8 cellular contexts compared by ENCODE assay signal in the genomic region with DNA sequence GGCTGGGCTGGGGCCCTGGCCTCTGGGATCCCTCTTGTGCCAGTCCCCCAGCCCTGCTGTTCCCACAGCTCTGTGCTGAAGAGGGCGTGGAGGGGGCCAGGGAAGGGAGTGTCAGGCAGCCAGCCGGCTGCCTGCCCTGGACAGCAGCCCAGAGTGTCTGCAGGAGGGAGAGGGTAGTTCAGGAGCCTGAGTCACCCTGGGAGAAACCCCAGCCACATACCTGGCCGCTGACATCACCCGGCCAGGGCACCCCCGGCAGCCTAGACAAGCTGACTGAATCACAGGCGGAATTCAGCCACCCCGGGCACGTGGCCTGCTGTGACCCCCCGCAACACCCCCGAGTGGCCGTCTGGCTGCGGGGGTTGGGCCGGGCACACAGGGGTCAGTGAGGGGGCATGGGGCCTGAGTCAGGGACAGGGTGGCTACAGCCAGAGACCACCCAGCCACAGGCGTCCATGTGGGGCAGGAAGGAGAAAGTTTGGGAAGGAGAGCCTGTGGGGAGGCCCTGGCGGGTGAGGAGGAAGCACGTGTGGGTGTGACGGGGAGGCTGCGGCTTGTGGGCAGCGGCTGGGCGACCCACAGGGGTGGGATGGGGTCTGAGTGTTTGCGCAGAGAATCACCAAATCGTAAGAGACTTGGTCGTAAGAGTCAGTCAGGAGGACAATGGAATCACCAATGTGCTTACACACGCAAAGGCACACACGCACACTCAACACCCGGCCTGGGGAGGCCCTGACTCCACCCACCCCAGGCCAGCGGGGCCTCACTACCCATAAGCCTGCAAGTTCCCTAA. TPM values are rescaled to one million over a fixed set of nuclear protein-coding genes. Genes with fewer than 3 reads are reported as not detected.
A peak's percentile ranks its signal among the peaks of the same experiment; 100 is the strongest.
DNase-seq lines count a peak whose midpoint lies in the region; ATAC-seq and TF ChIP-seq lines count a peak whose summit lies in the region.

No MANE protein-coding gene starts in this region.

- peaks cover 93% of the 10 kb centered on the region for H3K4me1 ChIP-seq in BLaER1
- peaks cover 5 to 28% (median 8%) of the 10 kb centered on the region in 4 donors for H3K4me1 ChIP-seq in Peyer's patch
- peaks cover 0 to 38% (median 19%) of the 10 kb centered on the region in 12 donors for H3K4me1 ChIP-seq in heart left ventricle
- H3K4me1 ChIP-seq in prostate gland (replicated peaks), result peaks cover 10% of the 10 kb centered on the region

- peak in 2 of 6 experiments; percentile 31 for TF ChIP-seq CTCF in Peyer's patch (IDR thresholded peaks at IDR 0.05)
- no peak for TF ChIP-seq CTCF in heart left ventricle (IDR thresholded peaks at IDR 0.05)
- peak in 2 of 4 experiments; percentile 30 for TF ChIP-seq CTCF in prostate gland (IDR thresholded peaks at IDR 0.05)

- H3K9me3 ChIP-seq in BLaER1 (no peaks in the 10 kb centered on the region), Peyer's patch (no peaks in the 10 kb centered on the region), heart left ventricle (no peaks in the 10 kb centered on the region), prostate gland (no peaks in the 10 kb centered on the region)

- H3K9me3 Mint-ChIP-seq in activated naive CD8-positive, alpha-beta T cell treated with anti-CD3 and anti-CD28 coated beads for 36 hours, result no peaks in the 10 kb centered on the region

- peak; percentile 95 for DNase-seq in H7
- DNase-seq in Peyer's patch, result peak; percentile 48 to 95 (median 93)
- DNase-seq in activated naive CD8-positive, alpha-beta T cell treated with anti-CD3 and anti-CD28 coated beads for 36 hours, result peak; percentile 80
- peak; percentile 88 to 97 (median 90) for DNase-seq in heart left ventricle
- DNase-seq in prostate gland (ENCODE audit: low spot score), result peak; percentile 94
- DNase-seq in NCI-H1694 treated with DMSO at 0.1 percent for 48 hours (lab: John Stamatoyannopoulos, UW), result no peak

- H3K4me3 Mint-ChIP-seq in activated naive CD8-positive, alpha-beta T cell treated with anti-CD3 and anti-CD28 coated beads for 36 hours, result peak overlapping the region; percentile 42

- H3K4me3 ChIP-seq in BLaER1 (peak overlapping the region; percentile 42), H7 (ENCODE audit: insufficient read depth, low read depth, low read length) (no peak overlapping the region), Peyer's patch (peak overlapping the region in 2 of 4 donors; percentile 12 to 17), heart left ventricle (peak overlapping the region in 6 of 12 donors; percentile 8 to 33 (median 21)), prostate gland (peak overlapping the region in 1 of 2 donors; percentile 9)

- intact Hi-C loops in heart left ventricle (cut with DNase I), result no loop called here
- intact Hi-C loops in prostate gland (cut with DNase I), result no loop called here

- TF ChIP-seq POLR2A in Peyer's patch (IDR thresholded peaks at IDR 0.05) (peak in 1 of 2 donors; percentile 19), heart left ventricle (IDR thresholded peaks at IDR 0.05) (peak in 1 of 2 donors; percentile 24), prostate gland (IDR thresholded peaks at IDR 0.05) (peak; percentile 24)

- peaks cover 25% of the 10 kb centered on the region for H3K4me1 Mint-ChIP-seq in activated naive CD8-positive, alpha-beta T cell treated with anti-CD3 and anti-CD28 coated beads for 36 hours

- H3K27me3 ChIP-seq in BLaER1 (no peaks in the 10 kb centered on the region), H7 (ENCODE audit: control insufficient read depth, insufficient read depth, low read length) (peaks cover 7% of the 10 kb centered on the region; the same call in 1 of the 2 replicates), Peyer's patch (no peaks in the 10 kb centered on the region), heart left ventricle (no peaks in the 10 kb centered on the region), prostate gland (replicated peaks; ENCODE audit: insufficient read depth) (no peaks in the 10 kb centered on the region)

- WGBS in heart left ventricle, 4 donors, result 7 to 17% (median 11%) methylated on average over 21 to 27 of the region's 27 CpGs
- WGBS in prostate gland, result 13% methylated on average over 27 of the region's 27 CpGs

- H3K4me2 ChIP-seq in BLaER1, result peak overlapping the region; percentile 90

- H3K9ac ChIP-seq in BLaER1, result peak overlapping the region; percentile 45; the same call in 1 of the 2 replicates

- peaks cover 4% of the 10 kb centered on the region for H3K27me3 Mint-ChIP-seq in activated naive CD8-positive, alpha-beta T cell treated with anti-CD3 and anti-CD28 coated beads for 36 hours

- H3K36me3 ChIP-seq in BLaER1, result no peaks in the 10 kb centered on the region
- H3K36me3 ChIP-seq in H7 (replicated peaks; ENCODE audit: control insufficient read depth, insufficient read depth, low read length), result no peaks in the 10 kb centered on the region
- H3K36me3 ChIP-seq in Peyer's patch, result no peaks in the 10 kb centered on the region
- H3K36me3 ChIP-seq in heart left ventricle, result no peaks in the 10 kb centered on the region
- H3K36me3 ChIP-seq in prostate gland, result no peaks in the 10 kb centered on the region

- H3K36me3 Mint-ChIP-seq in activated naive CD8-positive, alpha-beta T cell treated with anti-CD3 and anti-CD28 coated beads for 36 hours, result no peaks in the 10 kb centered on the region

- peak overlapping the region; percentile 82 for H3K27ac Mint-ChIP-seq in activated naive CD8-positive, alpha-beta T cell treated with anti-CD3 and anti-CD28 coated beads for 36 hours

- H3K27ac ChIP-seq in BLaER1 (peak overlapping the region; percentile 72), Peyer's patch (peak overlapping the region; percentile 57 to 81 (median 74)), heart left ventricle (peak overlapping the region in 11 of 12 donors; percentile 28 to 86 (median 65)), prostate gland (peak overlapping the region; percentile 75 to 86)

- no peaks in the 10 kb centered on the region for H4K20me1 ChIP-seq in BLaER1

- ATAC-seq in heart left ventricle (peak; percentile 91 to 96 (median 94)), HG02884 (IDR thresholded peaks at IDR 0.05; ENCODE audit: unreplicated experiment) (no peak)

RNA-seq across cellular contexts. Expression of a gene that starts 11.9 kb away (rescaled TPM):
- total RNA-seq in H7 (2014; rRNA removed; shearing (Covaris generic)), result 1.6 and 10.3 TPM in 2 replicates
- total RNA-seq in Peyer's patch (10 to 100 TPM in 2 of 4 donors, 1 to 10 TPM in 1, under 1 TPM in 1; 0.85 to 56.1 (median 9.6) TPM), heart left ventricle (100 to 1,000 TPM in 1 of 9 donors, 10 to 100 TPM in 1, 1 to 10 TPM in 4, under 1 TPM in 3; 0.23 to 107 (median 1.1) TPM), prostate gland (1 to 10 TPM; 2.5 to 6.4 TPM)
- total RNA-seq in activated naive CD8-positive, alpha-beta T cell treated with anti-CD3 and anti-CD28 coated beads for 36 hours, result 10 to 100 TPM in 1 of 2 experiments, 1 to 10 TPM in 1; 9.7 to 10.5 TPM
- polyA plus RNA-seq in heart left ventricle, result 1 to 10 TPM; 1.4 to 8.0 TPM

RNA-seq across cellular contexts. Expression of a gene that starts 32.2 kb away (rescaled TPM):
- total RNA-seq in H7 (2014; rRNA removed; shearing (Covaris generic)), result 68.5 and 76.6 TPM in 2 replicates
- total RNA-seq in Peyer's patch (10 to 100 TPM; 39.9 to 69.3 (median 52.5) TPM), heart left ventricle (100 to 1,000 TPM; 104 to 156 (median 121) TPM), prostate gland (100 to 1,000 TPM; 142 to 151 TPM)
- 10 to 100 TPM; 50.0 to 53.2 TPM for total RNA-seq in activated naive CD8-positive, alpha-beta T cell treated with anti-CD3 and anti-CD28 coated beads for 36 hours
- 100 to 1,000 TPM; 120 to 294 TPM for polyA plus RNA-seq in heart left ventricle

RNA-seq across cellular contexts. Expression of a gene that starts 40.9 kb away (rescaled TPM):
- total RNA-seq in H7 (2014; rRNA removed; shearing (Covaris generic)), result 16.3 and 17.5 TPM in 2 replicates
- total RNA-seq in Peyer's patch (10 to 100 TPM in 1 of 4 donors, 1 to 10 TPM in 2, under 1 TPM in 1; 0.53 to 42.1 (median 4.3) TPM), heart left ventricle (10 to 100 TPM; 12.9 to 33.0 (median 26.9) TPM), prostate gland (10 to 100 TPM in 1 of 2 donors, 1 to 10 TPM in 1; 7.2 to 19.7 TPM)
- 1 to 10 TPM; 1.3 to 1.8 TPM for total RNA-seq in activated naive CD8-positive, alpha-beta T cell treated with anti-CD3 and anti-CD28 coated beads for 36 hours
- polyA plus RNA-seq in heart left ventricle, result 10 to 100 TPM; 12.1 to 14.2 TPM

RNA-seq across cellular contexts. Expression of a gene that starts 42.3 kb away (rescaled TPM):
- total RNA-seq in H7 (2014; rRNA removed; shearing (Covaris generic)), result 4.0 and 9.2 TPM in 2 replicates
- 1 to 10 TPM in 2 of 4 donors, not detected in 2; 1.5 to 1.7 TPM for total RNA-seq in Peyer's patch
- 1 to 10 TPM; 1.4 to 1.9 TPM for total RNA-seq in activated naive CD8-positive, alpha-beta T cell treated with anti-CD3 and anti-CD28 coated beads for 36 hours
- total RNA-seq in heart left ventricle, result 1 to 10 TPM in 1 of 9 donors, under 1 TPM in 3, not detected in 5; 0.56 to 2.7 (median 0.65) TPM
- polyA plus RNA-seq in heart left ventricle, result under 1 TPM; 0.23 to 0.78 TPM
- total RNA-seq in prostate gland, result 1 to 10 TPM in 1 of 2 donors, under 1 TPM in 1; 0.36 to 1.8 TPM

RNA-seq across cellular contexts. Expression of a gene that starts 49.5 kb away (rescaled TPM):
- 35.8 and 39.6 TPM in 2 replicates for total RNA-seq in H7 (2014; rRNA removed; shearing (Covaris generic))
- total RNA-seq in Peyer's patch (10 to 100 TPM in 1 of 4 donors, 1 to 10 TPM in 2, under 1 TPM in 1; 0.88 to 10.7 (median 2.5) TPM), heart left ventricle (10 to 100 TPM in 1 of 9 donors, 1 to 10 TPM in 8; 4.4 to 10.6 (median 6.9) TPM), prostate gland (1 to 10 TPM; 6.6 to 8.9 TPM)
- 10 to 100 TPM; 27.0 to 27.1 TPM for total RNA-seq in activated naive CD8-positive, alpha-beta T cell treated with anti-CD3 and anti-CD28 coated beads for 36 hours
- polyA plus RNA-seq in heart left ventricle, result 1 to 10 TPM; 6.7 to 8.5 TPM
